In genomic region chr10:8245131-8246117, GRCh38 we compare ENCODE assay signal across 15 cellular contexts.
DNase-seq lines count a peak whose midpoint lies in the region; ATAC-seq, FAIRE-seq and TF ChIP-seq lines count a peak whose summit lies in the region.
"Had no signal": no experiment of that assay in that cellular context is flagged by ENCODE, and none has a peak within 500 bp of the region (broad histone marks: within the 10 kb centered on the region; RNA-seq: fewer than 3 reads in every experiment).

No MANE protein-coding gene starts in this region.

- no peaks in the 10 kb centered on the region for H3K4me1 ChIP-seq in left ventricle myocardium inferior

- no peak overlapping the region for H3K27ac ChIP-seq in substantia nigra (ENCODE audit: low read depth, low read length, poor library complexity, severe bottlenecking)
- no peak overlapping the region for H3K27ac ChIP-seq in left ventricle myocardium inferior (replicated peaks)

- H3K27ac Mint-ChIP-seq in central memory CD8-positive, alpha-beta T cell (ENCODE audit: low read depth), result peak overlapping the region; percentile 95

- peaks cover 24% of the 10 kb centered on the region for H3K9me3 ChIP-seq in left ventricle myocardium inferior (replicated peaks)

- no peaks in the 10 kb centered on the region for H3K9me3 Mint-ChIP-seq in central memory CD8-positive, alpha-beta T cell

- H3K36me3 Mint-ChIP-seq in central memory CD8-positive, alpha-beta T cell (ENCODE audit: insufficient read depth), result no peaks in the 10 kb centered on the region

- H3K4me3 Mint-ChIP-seq in central memory CD8-positive, alpha-beta T cell, result peak overlapping the region; percentile 56

- DNase-seq in CD1c-positive myeloid dendritic cell (ENCODE audit: extremely low spot score), result peak; percentile 4
- DNase-seq in GM18507 (ENCODE audit: extremely low spot score, insufficient read length, low read depth), result peak; percentile 4
- DNase-seq in OCI-M1 (lab: John Stamatoyannopoulos, UW), result peak; percentile 3
- DNase-seq in central memory CD8-positive, alpha-beta T cell (ENCODE audit: low spot score in 2 of 2), result no peak
- no peak for DNase-seq in substantia nigra (lab: John Stamatoyannopoulos, UW)
- DNase-seq in NCI-H345 (lab: John Stamatoyannopoulos, UW), result no peak
- no peak for DNase-seq in left ventricle myocardium inferior
- no peak for DNase-seq in T1000 (lab: John Stamatoyannopoulos, UW)
- DNase-seq: cortex of kidney, NCI-H1417 treated with DMSO at 0.1 percent for 48 hours, NCI-H748 treated with DMSO at 0.1 percent for 48 hours, retina, SHP77 had no signal

- no peak overlapping the region for H3K4me3 ChIP-seq in left ventricle myocardium inferior

- no peaks in the 10 kb centered on the region for H3K27me3 Mint-ChIP-seq in central memory CD8-positive, alpha-beta T cell

- intact Hi-C loops in left ventricle myocardium inferior (cut with micrococcal nuclease), result no loop called here

- H3K27me3 ChIP-seq in left ventricle myocardium inferior (ENCODE audit: low read depth), result no peaks in the 10 kb centered on the region

- no peak for TF ChIP-seq CTCF in left ventricle myocardium inferior (IDR thresholded peaks at IDR 0.05; ENCODE audit: borderline replicate concordance)

- peak; percentile 74 for ATAC-seq in central memory CD8-positive, alpha-beta T cell (replicated peaks; ENCODE audit: extremely low read depth, poor library complexity, severe bottlenecking)
- ATAC-seq: activated CD4-positive, CD25-positive, alpha-beta regulatory T cell treated with anti-CD3 and anti-CD28 coated beads, Interleukin-2, amount 50 U/mL, for 24 hours had no signal

- no peaks in the 10 kb centered on the region for H3K36me3 ChIP-seq in left ventricle myocardium inferior

- FAIRE-seq in GM18507 (lab: Jason Lieb, UNC), result peak; percentile 21
- FAIRE-seq: keratinocyte had no signal

- H3K4me1 Mint-ChIP-seq in central memory CD8-positive, alpha-beta T cell, result peaks cover 34% of the 10 kb centered on the region

Comparison
In these comparisons a context has a peak if more than half of its experiments do, and no peak if none do; other contexts are left out.
1. DNase-seq: peak in CD1c-positive myeloid dendritic cell (single experiment), GM18507 (single experiment) and OCI-M1 (single experiment); none in central memory CD8-positive, alpha-beta T cell (0 of 2), substantia nigra (0 of 49), NCI-H345 (single experiment), left ventricle myocardium inferior (single experiment) and T1000 (single experiment).